Comparison of ENCODE assay signal across 14 cellular contexts in genomic region chr11:47854667-47855066, GRCh38. TPM values are rescaled to one million over a fixed set of nuclear protein-coding genes. Genes with fewer than 3 reads are reported as not detected.
DNase-seq lines count a peak whose midpoint lies in the region; ATAC-seq and TF ChIP-seq lines count a peak whose summit lies in the region.
"Had no signal": no experiment of that assay in that cellular context is flagged by ENCODE, and none has a peak within 500 bp of the region (broad histone marks: within the 10 kb centered on the region; RNA-seq: fewer than 3 reads in every experiment).

No MANE protein-coding gene starts in this region.

- H3K27me3 ChIP-seq in Panc1 (ENCODE audit: control insufficient read depth, insufficient read depth, low read length) (no peaks in the 10 kb centered on the region), GM23248 (replicated peaks; ENCODE audit: insufficient read depth) (no peaks in the 10 kb centered on the region), PC-9 (ENCODE audit: insufficient read depth, low read depth) (no peaks in the 10 kb centered on the region)
- H3K27me3 ChIP-seq: esophagus muscularis mucosa had no signal

- ATAC-seq in GM18508 (IDR thresholded peaks at IDR 0.05; ENCODE audit: insufficient read depth, unreplicated experiment) (peak; percentile 40), GM21360 (IDR thresholded peaks at IDR 0.05; ENCODE audit: unreplicated experiment) (peak; percentile 48), HG03095 (IDR thresholded peaks at IDR 0.05; ENCODE audit: unreplicated experiment) (peak; percentile 57), Panc1 (no peak)

- WGBS in GM23248 (ENCODE audit: low coverage in 1 of 2, low lambda C conversion rate in 2 of 2, missing lambda C conversion rate in 2 of 2), 2 experiments = 86 to 94% methylated on average over 3 of the region's 3 CpGs

- H3K4me2 ChIP-seq in GM23248 (ENCODE audit: unreplicated experiment) (no peak overlapping the region), PC-9 (no peak overlapping the region)

- POLR2A ChIA-PET in Panc1 (lab: Charles Lee) (no interaction called here), PC-9 (lab: Charles Lee; ENCODE audit: unreplicated experiment) (no interaction called here)

- H3K4me3 ChIP-seq in Panc1 (ENCODE audit: low read depth in 2 of 2, low read length in 2 of 2) (no peak overlapping the region), GM23248 (no peak overlapping the region), PC-9 (no peak overlapping the region)
- H3K4me3 ChIP-seq: esophagus muscularis mucosa, SK-N-MC had no signal

- H3K79me2 ChIP-seq in GM23248 (ENCODE audit: insufficient read depth) (no peaks in the 10 kb centered on the region), PC-9 (ENCODE audit: low read depth) (no peaks in the 10 kb centered on the region)

- H3K9me3 ChIP-seq in Panc1 (ENCODE audit: control insufficient read depth, insufficient read depth, low read depth, low read length) = no peaks in the 10 kb centered on the region
- H3K9me3 ChIP-seq in GM23248 (ENCODE audit: low read depth) = no peaks in the 10 kb centered on the region
- no peaks in the 10 kb centered on the region for H3K9me3 ChIP-seq in PC-9 (ENCODE audit: insufficient read depth, low read depth)
- H3K9me3 ChIP-seq: esophagus muscularis mucosa had no signal

- DNase-seq in Panc1 (ENCODE audit: low read depth, low spot score) (no peak), AG08395 (ENCODE audit: low spot score) (no peak), GM23248 (no peak), PC-9 (no peak), hippocampal formation (lab: John Stamatoyannopoulos, UW) (no peak)
- DNase-seq: activated CD4-positive, alpha-beta T cell treated with anti-CD3 and anti-CD28 coated beads for 4 hours; activated gamma-delta T cell; NCI-H510A; retina had no signal

- H3K27ac ChIP-seq in Panc1 (ENCODE audit: low read length) = peak overlapping the region; percentile 30; the same call in 1 of the 2 replicates
- no peak overlapping the region for H3K27ac ChIP-seq in GM23248
- H3K27ac ChIP-seq in PC-9 = no peak overlapping the region
- H3K27ac ChIP-seq: esophagus muscularis mucosa, SK-N-MC had no signal

- CTCF ChIA-PET in Panc1 (lab: Charles Lee) = interaction anchor here (0.7 to 1.1 kb wide), 2 partner anchors 54 to 76 kb away, joined by 3 to 8 read pairs; no protein-coding TSS in a partner anchor
- CTCF ChIA-PET in PC-9 (lab: Charles Lee) = interaction anchor here (0.6 kb wide), 1 partner anchor 82 kb away, joined by 3 read pairs; no protein-coding TSS in a partner anchor

- BruUV-seq in Panc1 (replicated peaks; lab: Mats Ljungman, UMichigan) = no TSS peak
- no TSS peak for BruUV-seq in PC-9 (replicated peaks; lab: Mats Ljungman, UMichigan)

- H3K4me1 ChIP-seq in Panc1 (ENCODE audit: control insufficient read depth, insufficient read depth, low read length) (peaks cover 36% of the 10 kb centered on the region), GM23248 (ENCODE audit: insufficient read depth) (peaks cover 21% of the 10 kb centered on the region), PC-9 (replicated peaks; ENCODE audit: insufficient read depth) (peaks cover under 1% of the 10 kb centered on the region)

- intact Hi-C loops in Panc1 (cut with micrococcal nuclease; ENCODE audit: unreplicated experiment) (no loop called here), PC-9 (cut with micrococcal nuclease; ENCODE audit: unreplicated experiment) (no loop called here)

- TF ChIP-seq CTCF in Panc1 (IDR thresholded peaks at IDR 0.05) = no peak
- no peak for TF ChIP-seq CTCF in PC-9 (conservative IDR thresholded peaks at IDR 0.05)

- in situ Hi-C loops in Panc1 (cut with HindIII; ENCODE audit: low pct_unique_long_range_greater_than_20kb, low sequenced_read_pairs) = no loop called here
- in situ Hi-C loops in GM23248 (cut with MboI) = no loop called here

- H3K9ac ChIP-seq in GM23248 = no peak overlapping the region

- no peaks in the 10 kb centered on the region for H3K36me3 ChIP-seq in Panc1 (ENCODE audit: control insufficient read depth, insufficient read depth, low read length)
- H3K36me3 ChIP-seq in GM23248 (ENCODE audit: low read depth) = no peaks in the 10 kb centered on the region
- no peaks in the 10 kb centered on the region for H3K36me3 ChIP-seq in PC-9 (ENCODE audit: low read depth)
- H3K36me3 ChIP-seq: esophagus muscularis mucosa had no signal

- H2AFZ ChIP-seq in GM23248 (no peak overlapping the region), PC-9 (no peak overlapping the region)

- H3F3A ChIP-seq in GM23248 (ENCODE audit: insufficient read depth) (peaks cover 18% of the 10 kb centered on the region), PC-9 (ENCODE audit: insufficient read depth, low read depth) (0 out of 2 replicates have a peak, but pooled peaks cover 7% of the 10 kb centered on the region)

- no peaks in the 10 kb centered on the region for H4K20me1 ChIP-seq in GM23248 (ENCODE audit: insufficient read depth)
- H4K20me1 ChIP-seq in PC-9 (ENCODE audit: insufficient read depth) = no peaks in the 10 kb centered on the region

- H3K9me2 ChIP-seq in GM23248 (ENCODE audit: insufficient read depth) = no peaks in the 10 kb centered on the region
- H3K9me2 ChIP-seq in PC-9 (ENCODE audit: insufficient read depth) = no peaks in the 10 kb centered on the region

RNA-seq across cellular contexts. Expression of gene NUP160, which starts 6.5 kb away (rescaled TPM):
- total RNA-seq in Panc1 (2021; ENCODE audit: unreplicated experiment) (46.3 TPM), PC-9 (2021) (61.7 and 73.2 TPM in 2 replicates)
- polyA plus RNA-seq in Panc1 (2012; ENCODE audit: insufficient read length) = 30.6 TPM
- 21.0 and 23.1 TPM in 2 replicates for total RNA-seq in GM23248 (2014; rRNA removed; shearing (Covaris generic))
- polyA plus RNA-seq in GM23248 (2016; fragmentation: Nextera tagmentation; extraction: Ambion mirVana) = 18.0 and 19.5 TPM in 2 replicates
